26 cellular contexts compared by ENCODE assay signal in the genomic region with DNA sequence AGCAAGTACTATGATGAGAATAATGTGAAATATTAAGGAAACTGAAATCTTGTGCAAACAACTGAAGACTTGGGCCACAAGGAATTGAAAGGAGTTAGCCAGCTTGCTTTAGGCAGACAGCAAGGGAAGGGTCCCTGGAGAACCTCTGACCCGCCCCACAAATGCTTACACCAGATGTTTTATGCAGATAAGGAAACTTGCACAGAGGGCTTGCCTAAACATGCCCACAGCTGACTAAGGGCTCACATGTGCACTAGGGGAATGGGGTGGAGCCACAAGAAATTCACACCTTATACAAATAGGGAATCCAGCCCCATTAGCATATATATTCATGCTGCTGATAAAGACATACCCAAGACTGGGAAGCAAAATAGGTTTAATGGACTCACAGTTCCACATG.
A peak's percentile ranks its signal among the peaks of the same experiment; 100 is the strongest.
DNase-seq lines count a peak whose midpoint lies in the region; ATAC-seq, FAIRE-seq and TF ChIP-seq lines count a peak whose summit lies in the region.
"Had no signal": no experiment of that assay in that cellular context is flagged by ENCODE, and none has a peak within 500 bp of the region (broad histone marks: within the 10 kb centered on the region; RNA-seq: fewer than 3 reads in every experiment).

No MANE protein-coding gene starts in this region.

- ATAC-seq in HG03196 (IDR thresholded peaks at IDR 0.05; ENCODE audit: unreplicated experiment) (no peak), GM18907 (IDR thresholded peaks at IDR 0.05; ENCODE audit: unreplicated experiment) (no peak)
- ATAC-seq: activated CD4-positive, alpha-beta T cell treated with anti-CD3 and anti-CD28 coated beads for 36 hours; HCT116; mucosa of descending colon; T-helper 17 cell had no signal

- no peak overlapping the region for H4K8ac ChIP-seq in mesenchymal stem cell (ENCODE audit: low read length)

- no peak for FAIRE-seq in RCC 7860 (lab: Jason Lieb, UNC)
- FAIRE-seq: endothelial cell of umbilical vein had no signal

- H3K27ac ChIP-seq in epithelial cell of prostate (no peak overlapping the region), mesenchymal stem cell (ENCODE audit: low read length, poor library complexity, severe bottlenecking) (no peak overlapping the region)
- H3K27ac ChIP-seq: parathyroid adenoma, right atrium auricular region, testis had no signal

- peak overlapping the region in 1 of 2 experiments; percentile 4 for H3K18ac ChIP-seq in mesenchymal stem cell (ENCODE audit: low read depth in 1 of 2, low read length in 2 of 2)

- no peaks in the 10 kb centered on the region for H3K4me1 ChIP-seq in mesenchymal stem cell (ENCODE audit: control insufficient read depth, insufficient read depth, low read depth, low read length)
- H3K4me1 ChIP-seq: parathyroid adenoma, right atrium auricular region, testis had no signal

- no peak overlapping the region for H3K14ac ChIP-seq in mesenchymal stem cell (ENCODE audit: low read length in 2 of 2)

- H4K91ac ChIP-seq in mesenchymal stem cell (ENCODE audit: low read length) = peak overlapping the region; percentile 12

- H2AK5ac ChIP-seq in mesenchymal stem cell (ENCODE audit: low read length, severe bottlenecking) = no peak overlapping the region

- H2BK15ac ChIP-seq in mesenchymal stem cell (ENCODE audit: low read depth, poor library complexity, severe bottlenecking) = no peak overlapping the region

- H3K9me3 ChIP-seq in mesenchymal stem cell (ENCODE audit: control insufficient read depth, low read length) = peaks cover 14% of the 10 kb centered on the region
- H3K9me3 ChIP-seq: MG63, mucosa of descending colon, testis had no signal

- H3K79me1 ChIP-seq in mesenchymal stem cell (replicated peaks; ENCODE audit: low read length, poor library complexity, severe bottlenecking) = no peaks in the 10 kb centered on the region

- no peak overlapping the region for H2BK5ac ChIP-seq in mesenchymal stem cell (ENCODE audit: low read depth, low read length, poor library complexity, severe bottlenecking)

- H2AFZ ChIP-seq in mesenchymal stem cell (ENCODE audit: low read depth, low read length) = no peak overlapping the region
- H2AFZ ChIP-seq: parathyroid adenoma had no signal

- no peak overlapping the region for H2BK120ac ChIP-seq in mesenchymal stem cell (ENCODE audit: low read depth, low read length)

- no peak overlapping the region for H3K4me2 ChIP-seq in mesenchymal stem cell (ENCODE audit: low read length, poor library complexity, severe bottlenecking)

- H3K4me3 ChIP-seq in GM12865 (ENCODE audit: low read depth, low read length) = no peak overlapping the region
- H3K4me3 ChIP-seq in mesenchymal stem cell (ENCODE audit: insufficient read depth in 1 of 2, low read depth in 1 of 2, low read length in 2 of 2) = no peak overlapping the region
- H3K4me3 ChIP-seq: BLaER1 treated with 17β-estradiol and CSF1 and Interleukin-3, amounts not matched to agents 10 nM and 100 nM; MG63; mucosa of descending colon; right atrium auricular region; testis had no signal

- no peak overlapping the region for H2BK12ac ChIP-seq in mesenchymal stem cell (ENCODE audit: low read length in 2 of 2)

- no peak overlapping the region for H3K4ac ChIP-seq in mesenchymal stem cell (ENCODE audit: low read depth in 1 of 2, low read length in 2 of 2)

- TF ChIP-seq CTCF in GM12865 (IDR thresholded peaks at IDR 0.05; ENCODE audit: insufficient read depth, low read depth, low read length, missing control alignments) = no peak

- H3K27me3 ChIP-seq in mesenchymal stem cell (ENCODE audit: control insufficient read depth in 1 of 2, insufficient read depth in 1 of 2, low read length in 2 of 2) = no peaks in the 10 kb centered on the region
- H3K27me3 ChIP-seq: BLaER1 treated with 17β-estradiol and CSF1 and Interleukin-3, amounts not matched to agents 10 nM and 100 nM; MG63; right atrium auricular region; testis had no signal

- peak overlapping the region; percentile 40 for H3K9ac ChIP-seq in mesenchymal stem cell (ENCODE audit: low read length)
- H3K9ac ChIP-seq: BLaER1 treated with 17β-estradiol and CSF1 and Interleukin-3, amounts not matched to agents 10 nM and 100 nM; parathyroid adenoma had no signal

- no peaks in the 10 kb centered on the region for H3K36me3 ChIP-seq in mesenchymal stem cell (ENCODE audit: control insufficient read depth in 1 of 2, insufficient read depth in 2 of 2, low read depth in 1 of 2, low read length in 2 of 2)
- H3K36me3 ChIP-seq: BLaER1 treated with 17β-estradiol and CSF1 and Interleukin-3, amounts not matched to agents 10 nM and 100 nM; MG63; right atrium auricular region had no signal

- DNase-seq in GM12865 (ENCODE audit: low read depth) (peak; percentile 1), OCI-M1 (lab: John Stamatoyannopoulos, UW) (peak; percentile 40), epithelial cell of prostate (ENCODE audit: low read depth, low spot score) (peak; percentile 20), mesenchymal stem cell (no peak), RCC 7860 (ENCODE audit: low spot score) (no peak), NCI-H1417 treated with DMSO at 0.1 percent for 48 hours (lab: John Stamatoyannopoulos, UW) (no peak)
- DNase-seq: activated CD4-positive, alpha-beta T cell treated with anti-CD3 and anti-CD28 coated beads for 36 hours; activated naive CD4-positive, alpha-beta T cell treated with anti-CD3 and anti-CD28 coated beads, Interleukin-2, amount 50 U/mL, for 16 hours; activated T-cell treated with anti-CD3 and anti-CD28 coated beads, Interleukin-2, amount 50 U/mL, for 48 hours; caudate nucleus; islet precursor cell; MG63; mucosa of descending colon; NCI-H1436 treated with DMSO at 0.1 percent for 48 hours; NCI-H526; stimulated activated CD4-positive, alpha-beta T cell treated with anti-CD3 and anti-CD28 coated beads, Interleukin-4, amount 100 ng/mL, for 24 hours; stimulated activated naive CD4-positive, alpha-beta T cell; T-helper 17 cell; testis had no signal

- 100% methylated on average over 1 of the region's 1 CpG for WGBS in mesenchymal stem cell

- no peak overlapping the region for H3K23ac ChIP-seq in mesenchymal stem cell (ENCODE audit: low read length in 2 of 2)

Comparison
In these comparisons a context has a peak if more than half of its experiments do, and no peak if none do; other contexts are left out.
1. DNase-seq: peak in GM12865 (single experiment), OCI-M1 (single experiment) and epithelial cell of prostate (single experiment); none in mesenchymal stem cell (single experiment), RCC 7860 (single experiment) and NCI-H1417 treated with DMSO at 0.1 percent for 48 hours (single experiment).